In the genomic region with DNA sequence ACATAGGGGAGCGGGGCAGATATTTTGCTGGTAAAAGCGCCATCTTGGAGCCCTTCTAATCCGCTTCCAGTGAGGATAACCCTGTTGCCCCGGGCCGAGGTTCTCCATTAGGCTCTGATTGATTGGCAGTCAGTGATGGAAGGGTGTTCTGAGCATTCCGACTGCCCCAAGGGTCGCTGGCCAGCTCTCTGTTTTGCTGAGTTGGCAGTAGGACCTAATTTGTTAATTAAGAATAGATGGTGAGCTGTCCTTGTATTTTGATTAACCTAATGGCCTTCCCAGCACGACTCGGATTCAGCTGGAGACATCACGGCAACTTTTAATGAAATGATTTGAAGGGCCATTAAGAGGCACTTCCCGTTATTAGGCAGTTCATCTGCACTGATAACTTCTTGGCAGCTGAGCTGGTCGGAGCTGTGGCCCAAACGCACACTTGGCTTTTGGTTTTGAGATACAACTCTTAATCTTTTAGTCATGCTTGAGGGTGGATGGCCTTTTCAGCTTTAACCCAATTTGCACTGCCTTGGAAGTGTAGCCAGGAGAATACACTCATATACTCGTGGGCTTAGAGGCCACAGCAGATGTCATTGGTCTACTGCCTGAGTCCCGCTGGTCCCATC, we compare ENCODE assay signal across 29 cellular contexts.
"Had no signal": no experiment of that assay in that cellular context is flagged by ENCODE, and none has a peak within 500 bp of the region (broad histone marks: within the 10 kb centered on the region; RNA-seq: fewer than 3 reads in every experiment).

No MANE protein-coding gene starts in this region.

- H3K27ac Mint-ChIP-seq: activated CD4-positive, alpha-beta memory T cell treated with anti-CD3 and anti-CD28 coated beads, Interleukin-2, amount 10 ng/mL, durations not matched to agents 7 days and 5 days; activated CD4-positive, alpha-beta T cell treated with anti-CD3 and anti-CD28 coated beads, Interleukin-2, amount 10 ng/mL, durations not matched to agents 7 days and 5 days; activated naive CD8-positive, alpha-beta T cell; activated T-cell treated with anti-CD3 and anti-CD28 coated beads, Interleukin-2, amount 50 U/mL, for 24 hours; activated T-cell treated with anti-CD3 and anti-CD28 coated beads, Interleukin-2, amount 50 U/mL, for 72 hours; effector memory CD8-positive, alpha-beta T cell; WTC11 had no signal

- H3K27me3 ChIP-seq: adrenal gland, body of pancreas, esophagus muscularis mucosa, foreskin keratinocyte, gastrocnemius medialis, heart right ventricle had no signal

- DNase-seq: activated CD4-positive, alpha-beta memory T cell treated with anti-CD3 and anti-CD28 coated beads, Interleukin-2, amount 10 ng/mL, durations not matched to agents 7 days and 5 days; activated CD4-positive, alpha-beta T cell treated with anti-CD3 and anti-CD28 coated beads for 1 hour; activated CD4-positive, alpha-beta T cell treated with anti-CD3 and anti-CD28 coated beads for 4 hours; activated CD4-positive, alpha-beta T cell treated with anti-CD3 and anti-CD28 coated beads, Interleukin-2, amount 10 ng/mL, durations not matched to agents 7 days and 5 days; activated CD4-positive, alpha-beta T cell treated with anti-CD3 and anti-CD28 coated beads, Interleukin-2, amount 50 U/mL, for 4 hours; activated CD8-positive, alpha-beta memory T cell treated with anti-CD3 and anti-CD28 coated beads, Interleukin-2, amount 50 U/mL, for 48 hours; activated gamma-delta T cell; activated naive CD4-positive, alpha-beta T cell; activated naive CD4-positive, alpha-beta T cell treated with anti-CD3 and anti-CD28 coated beads, Interleukin-2, amount 50 U/mL, for 16 hours; activated T-cell treated with anti-CD3 and anti-CD28 coated beads for 4 hours; activated T-cell treated with anti-CD3 and anti-CD28 coated beads, Interleukin-2, amount 50 U/mL, for 24 hours; activated T-cell treated with anti-CD3 and anti-CD28 coated beads, Interleukin-2, amount 50 U/mL, for 72 hours; adrenal gland; amygdala; aorta; body of pancreas; caudate nucleus; cortex of kidney; dermis blood vessel endothelial cell; effector CD4-positive, alpha-beta T cell; effector memory CD8-positive, alpha-beta T cell; erythroblast; foreskin keratinocyte; gastrocnemius medialis; heart right ventricle; T-helper 2 cell had no signal

- H3K4me3 ChIP-seq: adrenal gland, body of pancreas, esophagus muscularis mucosa, gastrocnemius medialis, heart right ventricle had no signal

- H3K9me3 Mint-ChIP-seq: activated CD4-positive, alpha-beta memory T cell treated with anti-CD3 and anti-CD28 coated beads, Interleukin-2, amount 10 ng/mL, durations not matched to agents 7 days and 5 days; activated CD4-positive, alpha-beta T cell treated with anti-CD3 and anti-CD28 coated beads, Interleukin-2, amount 10 ng/mL, durations not matched to agents 7 days and 5 days; activated T-cell treated with anti-CD3 and anti-CD28 coated beads, Interleukin-2, amount 50 U/mL, for 24 hours; activated T-cell treated with anti-CD3 and anti-CD28 coated beads, Interleukin-2, amount 50 U/mL, for 72 hours; effector memory CD8-positive, alpha-beta T cell had no signal

- H3K9me3 ChIP-seq: adrenal gland, body of pancreas, esophagus muscularis mucosa, gastrocnemius medialis, heart right ventricle had no signal

- H3K36me3 ChIP-seq: adrenal gland, esophagus muscularis mucosa, gastrocnemius medialis, heart right ventricle had no signal

- ATAC-seq: activated T-cell treated with anti-CD3 and anti-CD28 coated beads, Interleukin-2, amount 50 U/mL, for 72 hours; body of pancreas; effector memory CD8-positive, alpha-beta T cell; foreskin keratinocyte; gastrocnemius medialis; heart right ventricle; WTC11 had no signal

- H3K4me1 Mint-ChIP-seq: activated CD4-positive, alpha-beta memory T cell treated with anti-CD3 and anti-CD28 coated beads, Interleukin-2, amount 10 ng/mL, durations not matched to agents 7 days and 5 days; activated CD4-positive, alpha-beta T cell treated with anti-CD3 and anti-CD28 coated beads, Interleukin-2, amount 10 ng/mL, durations not matched to agents 7 days and 5 days had no signal

- H3K4me1 ChIP-seq: adrenal gland, body of pancreas, esophagus muscularis mucosa, foreskin keratinocyte, gastrocnemius medialis, heart right ventricle had no signal

- H3K27ac ChIP-seq: adrenal gland, body of pancreas, esophagus muscularis mucosa, foreskin keratinocyte, gastrocnemius medialis, heart right ventricle had no signal

- H3K27me3 Mint-ChIP-seq: activated CD4-positive, alpha-beta memory T cell treated with anti-CD3 and anti-CD28 coated beads, Interleukin-2, amount 10 ng/mL, durations not matched to agents 7 days and 5 days; activated CD4-positive, alpha-beta T cell treated with anti-CD3 and anti-CD28 coated beads, Interleukin-2, amount 10 ng/mL, durations not matched to agents 7 days and 5 days; activated naive CD8-positive, alpha-beta T cell; activated T-cell treated with anti-CD3 and anti-CD28 coated beads, Interleukin-2, amount 50 U/mL, for 24 hours had no signal

- H3K36me3 Mint-ChIP-seq: activated naive CD8-positive, alpha-beta T cell; WTC11 had no signal

- H3K4me3 Mint-ChIP-seq: activated CD4-positive, alpha-beta memory T cell treated with anti-CD3 and anti-CD28 coated beads, Interleukin-2, amount 10 ng/mL, durations not matched to agents 7 days and 5 days; activated CD4-positive, alpha-beta T cell treated with anti-CD3 and anti-CD28 coated beads, Interleukin-2, amount 10 ng/mL, durations not matched to agents 7 days and 5 days; activated naive CD8-positive, alpha-beta T cell; activated T-cell treated with anti-CD3 and anti-CD28 coated beads, Interleukin-2, amount 50 U/mL, for 24 hours; activated T-cell treated with anti-CD3 and anti-CD28 coated beads, Interleukin-2, amount 50 U/mL, for 72 hours; effector memory CD8-positive, alpha-beta T cell; WTC11 had no signal
